ENCODE assay signal across 23 cellular contexts in the genomic region with DNA sequence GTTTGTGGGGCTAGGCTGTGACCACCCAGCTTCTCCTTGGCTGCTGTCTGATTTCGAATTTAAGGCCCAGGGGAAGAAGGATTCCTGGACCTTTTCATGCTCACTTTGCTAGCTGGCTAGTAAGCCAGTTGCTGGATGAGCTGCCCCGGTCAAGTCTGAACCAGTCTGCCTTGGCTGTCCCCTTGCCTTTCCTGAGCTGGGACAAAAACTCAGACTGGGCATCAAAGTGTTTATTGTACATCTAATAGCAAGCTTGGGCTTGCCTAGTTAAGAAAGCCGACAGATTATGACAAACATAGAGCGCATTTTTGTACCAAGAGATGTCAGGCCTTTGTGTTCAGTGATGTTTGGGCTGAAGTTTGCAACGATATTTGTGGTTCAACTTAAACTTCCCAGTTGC. TPM values are rescaled to one million over a fixed set of nuclear protein-coding genes. Genes with fewer than 3 reads are reported as not detected.
DNase-seq lines count a peak whose midpoint lies in the region; ATAC-seq, FAIRE-seq and TF ChIP-seq lines count a peak whose summit lies in the region.
"Had no signal": no experiment of that assay in that cellular context is flagged by ENCODE, and none has a peak within 500 bp of the region (broad histone marks: within the 10 kb centered on the region; RNA-seq: fewer than 3 reads in every experiment).

No MANE protein-coding gene starts in this region.

- H3K27me3 ChIP-seq in HUES6 (ENCODE audit: control insufficient read depth, insufficient read depth, low read length) (peaks cover 38% of the 10 kb centered on the region), astrocyte (ENCODE audit: insufficient read depth, low read length) (peaks cover 3% of the 10 kb centered on the region), parathyroid adenoma (ENCODE audit: control insufficient read depth, insufficient read depth, low read length) (no peaks in the 10 kb centered on the region)
- H3K27me3 ChIP-seq: ovary had no signal

- peaks cover 7% of the 10 kb centered on the region for H3K4me1 ChIP-seq in HUES6 (ENCODE audit: control insufficient read depth, insufficient read depth, low read length)
- H3K4me1 ChIP-seq in astrocyte (ENCODE audit: insufficient read depth, low read length), result no peaks in the 10 kb centered on the region
- no peaks in the 10 kb centered on the region for H3K4me1 ChIP-seq in parathyroid adenoma
- H3K4me1 ChIP-seq: gastrocnemius medialis had no signal

- peak overlapping the region; percentile 88 for H3K4me3 ChIP-seq in HUES6 (ENCODE audit: low read depth, low read length)
- no peak overlapping the region for H3K4me3 ChIP-seq in astrocyte (ENCODE audit: insufficient read depth, low read depth, low read length)
- no peak overlapping the region for H3K4me3 ChIP-seq in parathyroid adenoma (ENCODE audit: low read depth, low read length)
- H3K4me3 ChIP-seq: gastrocnemius medialis, ovary had no signal

- no peaks in the 10 kb centered on the region for H3K79me2 ChIP-seq in astrocyte (ENCODE audit: insufficient read depth, low read length)
- no peaks in the 10 kb centered on the region for H3K79me2 ChIP-seq in parathyroid adenoma

- H3K4me2 ChIP-seq in astrocyte (ENCODE audit: low read length) (peak overlapping the region; percentile 84), parathyroid adenoma (ENCODE audit: low read length) (peak overlapping the region; percentile 47)

- H3K4me3 Mint-ChIP-seq in astrocyte (ENCODE audit: unreplicated experiment), result peak overlapping the region; percentile 76
- H3K4me3 Mint-ChIP-seq in glutamatergic neuron (ENCODE audit: unreplicated experiment), result peak overlapping the region; percentile 74

- no peaks in the 10 kb centered on the region for H4K20me1 ChIP-seq in astrocyte (ENCODE audit: insufficient read depth, low read length)

- no peaks in the 10 kb centered on the region for H3K4me1 Mint-ChIP-seq in astrocyte (ENCODE audit: low read depth, unreplicated experiment)
- H3K4me1 Mint-ChIP-seq in glutamatergic neuron (ENCODE audit: low read depth, unreplicated experiment), result no peaks in the 10 kb centered on the region

- H3K27ac Mint-ChIP-seq in astrocyte (ENCODE audit: unreplicated experiment) (no peak overlapping the region), glutamatergic neuron (ENCODE audit: unreplicated experiment) (no peak overlapping the region)
- H3K27ac Mint-ChIP-seq: activated naive CD4-positive, alpha-beta T cell treated with anti-CD3 and anti-CD28 coated beads, Interleukin-2, amount 50 U/mL, for 24 hours had no signal

- DNase-seq in astrocyte (ENCODE audit: low read depth) (no peak), glutamatergic neuron (no peak), D721Med (ENCODE audit: insufficient read length, low spot score) (no peak), NCI-H82 treated with DMSO at 0.1 percent for 48 hours (lab: John Stamatoyannopoulos, UW; ENCODE audit: unreplicated experiment) (no peak), NCI-H526 treated with DMSO at 0.1 percent for 48 hours (lab: John Stamatoyannopoulos, UW) (no peak)
- DNase-seq: activated CD4-positive, alpha-beta T cell treated with anti-CD3 and anti-CD28 coated beads for 1 hour; activated CD8-positive, alpha-beta memory T cell treated with anti-CD3 and anti-CD28 coated beads for 24 hours; activated T-cell treated with anti-CD3 and anti-CD28 coated beads, Interleukin-2, amount 50 U/mL, for 48 hours; gastrocnemius medialis; left ventricle myocardium inferior; stimulated activated CD4-positive, alpha-beta T cell treated with anti-CD3 and anti-CD28 coated beads, Interleukin-1b, Interleukin-23, amount 100 ng/mL, for 48 hours; stimulated activated naive CD4-positive, alpha-beta T cell treated with Interleukin-2 at 50 U/mL for 16 hours; T-helper 9 cell had no signal

- H2AFZ ChIP-seq in astrocyte (ENCODE audit: low read depth, low read length), result no peak overlapping the region
- H2AFZ ChIP-seq in parathyroid adenoma, result peak overlapping the region; percentile 75

- no peaks in the 10 kb centered on the region for H3K9me3 ChIP-seq in HUES6 (ENCODE audit: control insufficient read depth, insufficient read depth, low read depth, low read length)
- no peaks in the 10 kb centered on the region for H3K9me3 ChIP-seq in astrocyte (ENCODE audit: insufficient read depth, low read depth, low read length)
- no peaks in the 10 kb centered on the region for H3K9me3 ChIP-seq in parathyroid adenoma (ENCODE audit: control insufficient read depth, low read length)
- H3K9me3 ChIP-seq: gastrocnemius medialis, ovary had no signal

- H3K27me3 Mint-ChIP-seq in astrocyte (ENCODE audit: low read depth, unreplicated experiment) (peaks cover 30% of the 10 kb centered on the region), glutamatergic neuron (ENCODE audit: unreplicated experiment) (peaks cover 3% of the 10 kb centered on the region)

- FAIRE-seq in astrocyte (lab: Jason Lieb, UNC) (no peak), D721Med (lab: Jason Lieb, UNC) (no peak)
- FAIRE-seq: colon, endothelial cell of umbilical vein had no signal

- TF ChIP-seq CTCF in astrocyte (IDR thresholded peaks at IDR 0.05; ENCODE audit: insufficient read depth, low read depth, low read length) (no peak), glutamatergic neuron (IDR thresholded peaks at IDR 0.05; ENCODE audit: partially characterized antibody, unreplicated experiment) (no peak), parathyroid adenoma (IDR thresholded peaks at IDR 0.05) (no peak), D721Med (IDR thresholded peaks at IDR 0.05; ENCODE audit: insufficient read depth, missing control alignments) (no peak)

- H3K36me3 Mint-ChIP-seq in astrocyte (ENCODE audit: low read depth, unreplicated experiment) (no peaks in the 10 kb centered on the region), glutamatergic neuron (ENCODE audit: unreplicated experiment) (no peaks in the 10 kb centered on the region)
- H3K36me3 Mint-ChIP-seq: activated naive CD4-positive, alpha-beta T cell treated with anti-CD3 and anti-CD28 coated beads, Interleukin-2, amount 50 U/mL, for 24 hours had no signal

- H3K9ac ChIP-seq in HUES6 (ENCODE audit: low read length) (no peak overlapping the region), astrocyte (ENCODE audit: low read length) (no peak overlapping the region), parathyroid adenoma (no peak overlapping the region)

- H3K9me3 Mint-ChIP-seq in astrocyte (ENCODE audit: unreplicated experiment), result no peaks in the 10 kb centered on the region
- H3K9me3 Mint-ChIP-seq in glutamatergic neuron (ENCODE audit: unreplicated experiment), result peaks cover 9% of the 10 kb centered on the region

- ATAC-seq in GM18861 (IDR thresholded peaks at IDR 0.05; ENCODE audit: unreplicated experiment), result no peak
- ATAC-seq: gastrocnemius medialis had no signal

- H3K36me3 ChIP-seq in HUES6 (ENCODE audit: control insufficient read depth, insufficient read depth, low read length) (no peaks in the 10 kb centered on the region), astrocyte (ENCODE audit: insufficient read depth, low read length) (no peaks in the 10 kb centered on the region), parathyroid adenoma (ENCODE audit: control insufficient read depth, insufficient read depth, low read length) (no peaks in the 10 kb centered on the region)
- H3K36me3 ChIP-seq: gastrocnemius medialis, left ventricle myocardium inferior, ovary, tibial nerve had no signal

- H3K27ac ChIP-seq in HUES6 (ENCODE audit: low read depth, low read length), result no peak overlapping the region
- H3K27ac ChIP-seq in astrocyte (ENCODE audit: low read depth, low read length), result no peak overlapping the region
- no peak overlapping the region for H3K27ac ChIP-seq in parathyroid adenoma
- H3K27ac ChIP-seq: gastrocnemius medialis, left ventricle myocardium inferior, ovary, tibial nerve had no signal

RNA-seq across cellular contexts. Expression of a gene that starts 0.8 kb away (rescaled TPM):
- total RNA-seq in astrocyte (0.16 and 0.19 TPM in 2 replicates), glutamatergic neuron (ENCODE audit: unreplicated experiment) (6.8 TPM)
- total RNA-seq: endothelial cell of umbilical vein, gastrocnemius medialis, left ventricle myocardium inferior, LHCN-M2, SK-MEL-5 had no signal
